ENCODE assay signal across 8 cellular contexts in genomic region chr2:169452080-169452479, GRCh38. TPM values are rescaled to one million over a fixed set of nuclear protein-coding genes. Genes with fewer than 3 reads are reported as not detected.
DNase-seq lines count a peak whose midpoint lies in the region; ATAC-seq, FAIRE-seq and TF ChIP-seq lines count a peak whose summit lies in the region.

No MANE protein-coding gene starts in this region.

- H3K4me1 ChIP-seq in K562 (replicated peaks in 1 of 2; ENCODE audit: control insufficient read depth in 2 of 2, insufficient read depth in 2 of 2, low read length in 2 of 2) (no peaks in the 10 kb centered on the region; a peak in 1 of 5 replicates), liver (ENCODE audit: control insufficient read depth in 4 of 4, insufficient read depth in 4 of 4, low read length in 3 of 4) (no peaks in the 10 kb centered on the region), suprapubic skin (no peaks in the 10 kb centered on the region)

- H4K20me1 ChIP-seq in K562 (replicated peaks; ENCODE audit: control insufficient read depth, insufficient read depth, low read length): no peaks in the 10 kb centered on the region

- DNase-seq in NCI-H187 treated with DMSO at 0.1 percent for 48 hours (lab: John Stamatoyannopoulos, UW) (peak; percentile 20), NCI-H187 (lab: John Stamatoyannopoulos, UW) (no peak), NCI-H2029 (lab: John Stamatoyannopoulos, UW) (peak; percentile 31), K562 (ENCODE audit: extremely low read depth in 1 of 4, low spot score in 3 of 4) (peak; percentile 51 to 78 (median 58)), suprapubic skin (ENCODE audit: low spot score in 2 of 2) (no peak)

- CTCF ChIA-PET in K562 (lab: Yijun Ruan, JAX; ENCODE audit: low intra/inter-chr PET ratio): interaction anchor here (0.7 to 2.1 kb wide), 5 partner anchors 372 to 1408 kb away, joined by 4 to 21 read pairs (median 5); partner anchors contain the start of gene METTL5

- no peak for TF ChIP-seq POLR2A in K562 (conservative IDR thresholded peaks at IDR 0.05)
- no peak for TF ChIP-seq POLR2A in suprapubic skin (IDR thresholded peaks at IDR 0.05)

- POLR2A ChIA-PET in K562 (lab: Yijun Ruan, JAX): interaction anchor here (0.6 to 1.2 kb wide), 3 partner anchors 236 to 492 kb away, joined by 3 to 5 read pairs (median 3); no protein-coding TSS in a partner anchor

- H3K9me1 ChIP-seq in K562 (ENCODE audit: control insufficient read depth, insufficient read depth, low read length): no peaks in the 10 kb centered on the region

- peak; percentile 34 to 76 (median 49); a peak in 4 of 6 replicates for TF ChIP-seq CTCF in K562 (IDR thresholded peaks at IDR 0.05 in 2 of 3, conservative IDR thresholded peaks at IDR 0.05 in 1 of 3; ENCODE audit: insufficient read depth in 2 of 3, low read depth in 1 of 3, low read length in 3 of 3)
- TF ChIP-seq CTCF in liver (IDR thresholded peaks at IDR 0.05; ENCODE audit: low read depth, low read length, missing input control): peak; percentile 56
- peak in 1 of 2 donors; percentile 20 for TF ChIP-seq CTCF in suprapubic skin (IDR thresholded peaks at IDR 0.05)

- H3K27ac ChIP-seq in K562 (ENCODE audit: extremely low read depth, low read depth, low read length) (no peak overlapping the region), liver (ENCODE audit: low read depth in 1 of 2, low read length in 2 of 2) (no peak overlapping the region), suprapubic skin (no peak overlapping the region)

- in situ Hi-C loops in K562 (cut with MboI): loop anchor here (10.0 kb wide), 1 partner anchor 483 kb away; no protein-coding TSS in a partner anchor

- no peak for TF ChIP-seq EP300 in K562 (IDR thresholded peaks at IDR 0.05; ENCODE audit: low read length)
- no peak for TF ChIP-seq EP300 in suprapubic skin (IDR thresholded peaks at IDR 0.05)

- no peak overlapping the region for H2AFZ ChIP-seq in K562 (ENCODE audit: low read depth, low read length)

- H3K9ac ChIP-seq in K562 (ENCODE audit: insufficient read depth in 1 of 2, low read depth in 2 of 2, low read length in 2 of 2): no peak overlapping the region
- H3K9ac ChIP-seq in liver (ENCODE audit: low read depth in 1 of 2, low read length in 2 of 2): no peak overlapping the region

- no peaks in the 10 kb centered on the region for H3K27me3 ChIP-seq in K562 (ENCODE audit: control insufficient read depth in 2 of 2, insufficient read depth in 2 of 2, low read length in 2 of 2)
- H3K27me3 ChIP-seq in liver (ENCODE audit: control insufficient read depth in 4 of 4, insufficient read depth in 4 of 4, low read length in 3 of 4): no peaks in the 10 kb centered on the region
- H3K27me3 ChIP-seq in suprapubic skin: no peaks in the 10 kb centered on the region

- ATAC-seq in K562 (peak; percentile 97), HG03196 (IDR thresholded peaks at IDR 0.05; ENCODE audit: unreplicated experiment) (no peak), GM21825 (IDR thresholded peaks at IDR 0.05; ENCODE audit: unreplicated experiment) (no peak)

- H3K79me2 ChIP-seq in K562 (ENCODE audit: control insufficient read depth, insufficient read depth, low read length): no peaks in the 10 kb centered on the region

- FAIRE-seq in K562 (lab: Jason Lieb, UNC): no peak

- no peaks in the 10 kb centered on the region for H3K36me3 ChIP-seq in K562 (ENCODE audit: control insufficient read depth, insufficient read depth, low read length)
- H3K36me3 ChIP-seq in liver (ENCODE audit: control insufficient read depth in 4 of 4, insufficient read depth in 3 of 4, low read depth in 1 of 4, low read length in 3 of 4): no peaks in the 10 kb centered on the region
- no peaks in the 10 kb centered on the region for H3K36me3 ChIP-seq in suprapubic skin

- H3K9me3 ChIP-seq in K562 (replicated peaks; ENCODE audit: control insufficient read depth, insufficient read depth, low read depth, low read length) (0 out of 2 replicates have a peak, but pooled peaks cover 1% of the 10 kb centered on the region), liver (ENCODE audit: control insufficient read depth in 4 of 4, low read length in 3 of 4) (no peaks in the 10 kb centered on the region), suprapubic skin (no peaks in the 10 kb centered on the region)

- no TSS peak for BruUV-seq in K562 (replicated peaks; lab: Mats Ljungman, UMichigan)

- H3K4me3 ChIP-seq in K562: no peak overlapping the region
- H3K4me3 ChIP-seq in liver (ENCODE audit: low read depth in 1 of 3, low read length in 3 of 3): no peak overlapping the region
- H3K4me3 ChIP-seq in suprapubic skin: no peak overlapping the region

- TF ChIP-seq RAD21 in K562 (CRISPR knock-in tag; conservative IDR thresholded peaks at IDR 0.05 in 1 of 2, IDR thresholded peaks at IDR 0.05 in 1 of 2): peak; percentile 57 to 71
- peak; percentile 67 to 78 for TF ChIP-seq RAD21 in liver (IDR thresholded peaks at IDR 0.05)

- H3K4me2 ChIP-seq in K562 (ENCODE audit: insufficient read depth, low read length): no peak overlapping the region

- intact Hi-C loops in K562 (cut with micrococcal nuclease): loop anchor here (2.0 to 5.0 kb wide), 5 partner anchors 373 to 1361 kb away; partner anchors contain the start of gene METTL5

TF ChIP-seq in liver, 16 proteins besides CTCF, POLR2A, EP300 and RAD21:
- TF ChIP-seq SP1 (IDR thresholded peaks at IDR 0.05) (no peak), NR2F2 (IDR thresholded peaks at IDR 0.05) (no peak), GABPA (IDR thresholded peaks at IDR 0.05 in 1 of 2, conservative IDR thresholded peaks at IDR 0.05 in 1 of 2) (no peak), ATF3 (IDR thresholded peaks at IDR 0.05) (no peak)

RNA-seq across cellular contexts. Expression of gene BBS5, which starts 27.2 kb away (rescaled TPM):
- total RNA-seq in K562 (2011; cell fraction: chromatin; rRNA removed; ENCODE audit: low replicate concordance): 7.5 and 18.1 TPM in 2 replicates
- total RNA-seq in K562 (2011; cell fraction: nucleolus; rRNA removed): 2.2 and 4.5 TPM in 2 replicates
- 6.4 and 10.1 TPM in 2 replicates for total RNA-seq in K562 (2011; cell fraction: nucleoplasm; rRNA removed)
- total RNA-seq in K562 (2014; rRNA removed): 4.3 and 5.2 TPM in 2 replicates
- 4.7 and 4.8 TPM in 2 replicates for total RNA-seq in K562 (2014; rRNA removed; fragmentation: Illumina TruSeq; extraction: Trizol)
- total RNA-seq in K562 (2015; rRNA removed; fragmentation: Illumina TruSeq; extraction: Trizol): 4.5 and 5.3 TPM in 2 replicates
- total RNA-seq in K562 (2021): 5.0 and 6.5 TPM in 2 replicates
- 2.3 and 3.7 TPM in 2 replicates for polyA plus RNA-seq in K562 (2011; rRNA removed)
- polyA plus RNA-seq in K562 (2011; cell fraction: cytosol; rRNA removed): 2.1 and 5.2 TPM in 2 replicates
- 2.7 and 4.4 TPM in 2 replicates for polyA plus RNA-seq in K562 (2011; cell fraction: nucleus; rRNA removed)
- polyA plus RNA-seq in K562 (2012): 2.7 and 4.2 TPM in 2 replicates
- 3.4 and 5.5 TPM in 2 replicates for polyA plus RNA-seq in K562 (2014; fragmentation: Illumina TruSeq; extraction: Trizol)
- 1 to 10 TPM in 1 of 2 experiments, under 1 TPM in 1; 0.48 to 1.4 TPM for polyA plus RNA-seq in K562 (2014; fragmentation: Nextera tagmentation; extraction: Ambion mirVana)
- 6.9 and 7.1 TPM in 2 replicates for polyA plus RNA-seq in K562 (2014; rRNA removed)
- polyA minus RNA-seq in K562 (2011; rRNA and poly(A)+ RNA removed): 3.5 and 3.7 TPM in 2 replicates
- polyA minus RNA-seq in K562 (2011; cell fraction: cytosol; rRNA and poly(A)+ RNA removed): 1.1 and 2.5 TPM in 2 replicates
- 3.8 and 6.9 TPM in 2 replicates for polyA minus RNA-seq in K562 (2011; cell fraction: nucleus; rRNA and poly(A)+ RNA removed)
- 1 to 10 TPM; 2.1 TPM for total RNA-seq in liver
- 1 to 10 TPM; 1.7 to 2.5 TPM for polyA plus RNA-seq in liver
- total RNA-seq in suprapubic skin: 10 to 100 TPM in 2 of 4 donors, 1 to 10 TPM in 2; 4.3 to 24.1 (median 9.8) TPM

RNA-seq across cellular contexts. Expression of gene KLHL41, which starts 57.4 kb away (rescaled TPM):
- total RNA-seq in K562 (2011; cell fraction: chromatin; rRNA removed; ENCODE audit: low replicate concordance): 0.46 and 0.63 TPM in 2 replicates
- total RNA-seq in K562 (2011; cell fraction: nucleolus; rRNA removed): 0.17 and 0.79 TPM in 2 replicates
- 0.29 TPM in 1 of 2 replicates, not detected in the other for total RNA-seq in K562 (2011; cell fraction: nucleoplasm; rRNA removed)
- total RNA-seq in K562 (2014; rRNA removed) (0.05 TPM in 1 of 2 replicates, not detected in the other), K562 (2014; rRNA removed; fragmentation: Illumina TruSeq; extraction: Trizol) (0.06 and 0.11 TPM in 2 replicates), K562 (2015; rRNA removed; fragmentation: Illumina TruSeq; extraction: Trizol) (0.19 and 0.22 TPM in 2 replicates), K562 (2021) (0.09 TPM in 1 of 2 replicates, not detected in the other), liver (under 1 TPM; 0.23 to 0.33 TPM), suprapubic skin (1 to 10 TPM in 1 of 4 donors, under 1 TPM in 3; 0.36 to 1.2 (median 0.58) TPM)
- polyA plus RNA-seq in K562 (2011; rRNA removed) (0.08 and 0.15 TPM in 2 replicates), K562 (2014; fragmentation: Illumina TruSeq; extraction: Trizol) (0.09 and 0.14 TPM in 2 replicates), K562 (2014; fragmentation: Nextera tagmentation; extraction: Ambion mirVana) (under 1 TPM; 0.08 to 0.13 TPM), K562 (2014; rRNA removed) (0.03 and 1.5 TPM in 2 replicates), liver (under 1 TPM; 0.10 to 0.28 TPM)
- polyA plus RNA-seq in K562 (2011; cell fraction: cytosol; rRNA removed): 0.04 TPM in 1 of 2 replicates, not detected in the other
- 0.14 and 0.22 TPM in 2 replicates for polyA plus RNA-seq in K562 (2011; cell fraction: nucleus; rRNA removed)
- 0.08 and 0.16 TPM in 2 replicates for polyA plus RNA-seq in K562 (2012)
- polyA minus RNA-seq in K562 (2011; rRNA and poly(A)+ RNA removed): 0.14 and 0.63 TPM in 2 replicates
- not detected in 2 replicates for polyA minus RNA-seq in K562 (2011; cell fraction: cytosol; rRNA and poly(A)+ RNA removed)
- polyA minus RNA-seq in K562 (2011; cell fraction: nucleus; rRNA and poly(A)+ RNA removed): 0.13 and 0.56 TPM in 2 replicates

Comparison
In these comparisons a context has a peak if more than half of its experiments do, and no peak if none do; other contexts are left out.
1. DNase-seq: peak in NCI-H187 treated with DMSO at 0.1 percent for 48 hours (single experiment), NCI-H2029 (single experiment) and K562 (4 of 4); none in NCI-H187 (0 of 2) and suprapubic skin (0 of 2).